Comparison of ENCODE assay signal across 1 cellular context in the genomic region with DNA sequence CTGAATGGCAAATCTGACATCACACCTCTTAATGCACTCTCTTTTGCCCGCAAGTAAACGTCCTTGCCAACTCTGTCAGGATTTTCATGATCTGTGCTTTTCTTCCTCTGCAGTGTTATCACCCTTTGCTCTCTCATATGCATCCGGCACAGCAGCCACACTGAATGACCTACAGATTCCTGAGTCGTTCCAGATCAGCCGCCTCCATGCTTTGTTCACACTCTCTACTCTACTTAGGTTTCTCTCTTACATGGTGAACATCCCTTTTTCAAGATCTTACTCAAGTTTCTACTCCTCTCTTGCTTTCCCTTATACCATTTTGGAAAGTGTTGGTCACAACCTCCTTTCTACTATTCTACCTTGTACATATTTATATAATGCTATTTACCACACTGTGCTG.
TF ChIP-seq lines count a peak whose summit lies in the region.

No MANE protein-coding gene starts in this region.

TF ChIP-seq in endothelial cell of umbilical vein, 7 proteins besides CTCF, POLR2A, EP300 and RAD21 (continued from another document):
- TF ChIP-seq FOS (IDR thresholded peaks at IDR 0.05; ENCODE audit: borderline replicate concordance, insufficient read depth, low read length) (no peak), EZH2 (IDR thresholded peaks at IDR 0.05; ENCODE audit: borderline replicate concordance, low read depth, low read length, severe bottlenecking) (no peak)
